1 cellular context compared by ENCODE assay signal in the genomic region with DNA sequence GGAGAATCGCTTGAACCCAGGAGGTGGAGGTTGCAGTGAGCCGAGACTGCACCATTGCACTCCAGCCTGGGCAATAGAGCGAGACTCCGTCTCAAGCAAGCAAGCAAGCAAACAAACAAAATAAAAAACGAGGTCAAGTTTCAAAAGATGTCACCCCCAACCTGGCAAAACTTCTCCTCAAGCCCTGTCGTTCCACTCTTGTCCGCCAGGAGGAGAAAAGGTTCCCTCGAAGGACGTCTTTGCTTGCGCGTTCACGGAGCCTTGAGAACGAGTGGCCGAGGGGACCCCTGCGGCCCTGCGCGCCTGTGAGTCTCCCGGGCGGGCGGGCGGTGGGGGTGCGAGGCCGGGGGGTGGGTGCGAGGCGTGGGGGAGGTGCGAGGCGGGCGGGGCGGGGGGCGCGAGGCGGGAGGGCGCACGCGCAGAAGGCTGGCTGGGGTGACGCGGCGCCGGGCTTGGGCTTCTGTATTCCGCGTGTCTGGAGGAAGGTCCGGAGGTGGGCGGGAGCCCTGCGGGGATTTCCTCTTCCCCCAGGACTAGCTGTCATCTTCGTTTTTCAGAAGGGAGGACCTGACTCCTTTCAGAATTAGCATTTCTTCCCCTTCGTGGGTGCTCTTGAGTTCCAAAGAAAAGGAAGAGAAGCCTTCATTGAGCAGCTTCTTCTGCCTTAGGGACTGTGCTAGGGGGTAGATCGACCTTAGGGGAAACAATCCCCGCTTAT.
TF ChIP-seq lines count a peak whose summit lies in the region.

No MANE protein-coding gene starts in this region.

TF ChIP-seq in HepG2, 621 proteins besides CTCF, POLR2A, EP300 and RAD21 (continued from another document):
- TF ChIP-seq ZNF687 (CRISPR knock-in tag; IDR thresholded peaks at IDR 0.05) (peak; percentile 72), SMC3 (IDR thresholded peaks at IDR 0.05; ENCODE audit: low read length) (peak; percentile 65)
